ENCODE assay signal across 8 cellular contexts in genomic region chr6:25366785-25367657, GRCh38.
DNase-seq lines count a peak whose midpoint lies in the region; ATAC-seq and TF ChIP-seq lines count a peak whose summit lies in the region.

No MANE protein-coding gene starts in this region.

- no peaks in the 10 kb centered on the region for H4K20me1 ChIP-seq in OCI-LY1 (ENCODE audit: insufficient read depth, low read length)

- peak overlapping the region; percentile 92 for H3K27ac Mint-ChIP-seq in central memory CD8-positive, alpha-beta T cell (ENCODE audit: low read depth)

- H3K36me3 Mint-ChIP-seq in central memory CD8-positive, alpha-beta T cell (ENCODE audit: insufficient read depth): peaks cover 2% of the 10 kb centered on the region

- no peaks in the 10 kb centered on the region for H3F3A ChIP-seq in OCI-LY1 (ENCODE audit: insufficient read depth, low read length)

- H3K27me3 ChIP-seq in OCI-LY1 (ENCODE audit: insufficient read depth, low read length) (no peaks in the 10 kb centered on the region), upper lobe of right lung (no peaks in the 10 kb centered on the region), testis (no peaks in the 10 kb centered on the region)

- no peak overlapping the region for H2AFZ ChIP-seq in OCI-LY1 (ENCODE audit: low read length)

- no peaks in the 10 kb centered on the region for H3K9me2 ChIP-seq in OCI-LY1 (ENCODE audit: low read depth, low read length)

- H3K4me3 ChIP-seq in OCI-LY1 (ENCODE audit: low read depth, low read length, poor library complexity, severe bottlenecking) (peak overlapping the region; percentile 37), upper lobe of right lung (no peak overlapping the region), testis (no peak overlapping the region)

- H3K4me1 Mint-ChIP-seq in central memory CD8-positive, alpha-beta T cell: peaks cover 61% of the 10 kb centered on the region

- no peaks in the 10 kb centered on the region for H3K9me3 Mint-ChIP-seq in central memory CD8-positive, alpha-beta T cell

- TF ChIP-seq POLR2A in testis (IDR thresholded peaks at IDR 0.05): no peak

- H3K4me3 Mint-ChIP-seq in central memory CD8-positive, alpha-beta T cell: peak overlapping the region; percentile 76

- intact Hi-C loops in upper lobe of right lung (cut with DNase I) (no loop called here), posterior vena cava (cut with DNase I) (no loop called here), testis (cut with DNase I; ENCODE audit: low total_unique reads) (no loop called here)

- no peaks in the 10 kb centered on the region for H3K27me3 Mint-ChIP-seq in central memory CD8-positive, alpha-beta T cell

- H3K9ac ChIP-seq in OCI-LY1 (ENCODE audit: low read length): peak overlapping the region; percentile 45; the same call in 1 of the 2 replicates

- H3K4me2 ChIP-seq in OCI-LY1 (ENCODE audit: low read length): peak overlapping the region; percentile 72

- TF ChIP-seq CTCF in OCI-LY1 (IDR thresholded peaks at IDR 0.05; ENCODE audit: low read length): no peak
- TF ChIP-seq CTCF in upper lobe of right lung (IDR thresholded peaks at IDR 0.05): no peak
- TF ChIP-seq CTCF in testis (IDR thresholded peaks at IDR 0.05): no peak

- H3K36me3 ChIP-seq in OCI-LY1 (ENCODE audit: insufficient read depth, low read length): no peaks in the 10 kb centered on the region
- no peaks in the 10 kb centered on the region for H3K36me3 ChIP-seq in upper lobe of right lung
- H3K36me3 ChIP-seq in testis (ENCODE audit: low read depth, missing control alignments): no peaks in the 10 kb centered on the region

- ATAC-seq in central memory CD8-positive, alpha-beta T cell (replicated peaks; ENCODE audit: extremely low read depth, poor library complexity, severe bottlenecking): peak; percentile 74
- ATAC-seq in upper lobe of right lung (peak; percentile 60), HG02763 (IDR thresholded peaks at IDR 0.05; ENCODE audit: unreplicated experiment) (no peak)

- H3K4me1 ChIP-seq in OCI-LY1 (ENCODE audit: insufficient read depth, low read length, severe bottlenecking) (peaks cover 95% of the 10 kb centered on the region), upper lobe of right lung (peaks cover 36% of the 10 kb centered on the region), testis (peaks cover 24% of the 10 kb centered on the region)

- WGBS in testis, 2 donors: 60 to 70% methylated on average over 1 of the region's 1 CpG

- peaks cover 21% of the 10 kb centered on the region for H3K79me2 ChIP-seq in OCI-LY1 (ENCODE audit: insufficient read depth, low read length)

- H3K27ac ChIP-seq in OCI-LY1 (ENCODE audit: low read depth, low read length, poor library complexity, severe bottlenecking): peak overlapping the region; percentile 90
- no peak overlapping the region for H3K27ac ChIP-seq in upper lobe of right lung
- H3K27ac ChIP-seq in testis: no peak overlapping the region

- peak; percentile 49 for DNase-seq in stimulated activated CD4-positive, alpha-beta T cell treated with anti-CD3 and anti-CD28 coated beads, Interleukin-15, amount 100 ng/mL, for 24 hours
- no peak for DNase-seq in stimulated activated CD4-positive, alpha-beta T cell treated with anti-CD3 and anti-CD28 coated beads, Interleukin-2, amount 100 ng/mL, for 48 hours
- peak in 1 of 2 donors; percentile 34 for DNase-seq in central memory CD8-positive, alpha-beta T cell (ENCODE audit: low spot score in 2 of 2)
- DNase-seq in upper lobe of right lung (no peak), posterior vena cava (ENCODE audit: low spot score) (no peak), testis (no peak)

- H3K9me3 ChIP-seq in OCI-LY1 (ENCODE audit: low read length) (no peaks in the 10 kb centered on the region), upper lobe of right lung (no peaks in the 10 kb centered on the region), testis (no peaks in the 10 kb centered on the region)
